20 cellular contexts compared by ENCODE assay signal in the genomic region with DNA sequence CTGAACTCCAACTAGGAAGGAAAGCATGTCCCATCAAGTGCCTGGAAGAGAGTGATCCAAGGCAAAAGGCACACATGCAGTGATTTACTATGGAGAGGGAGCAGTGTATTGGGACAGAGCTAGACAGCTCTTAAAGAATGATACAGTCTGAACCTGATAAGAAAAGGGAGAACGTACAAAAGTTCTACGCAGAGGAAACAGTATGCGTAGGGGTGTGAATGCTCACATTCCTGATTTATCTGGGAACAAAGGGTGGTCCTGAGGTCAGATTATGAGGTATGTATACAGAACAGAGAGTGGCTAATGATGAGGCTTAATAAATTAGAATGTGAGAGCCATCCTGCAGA. TPM values are rescaled to one million over a fixed set of nuclear protein-coding genes. Genes with fewer than 3 reads are reported as not detected.
"Had no signal": no experiment of that assay in that cellular context is flagged by ENCODE, and none has a peak within 500 bp of the region (broad histone marks: within the 10 kb centered on the region; RNA-seq: fewer than 3 reads in every experiment).

No MANE protein-coding gene starts in this region.

- H3K27me3 ChIP-seq: dorsolateral prefrontal cortex, heart left ventricle, neural progenitor cell, spleen had no signal

- H3K4me3 ChIP-seq: dorsolateral prefrontal cortex, heart left ventricle, neural progenitor cell, psoas muscle, spleen had no signal

- FAIRE-seq: frontal cortex, islet of Langerhans, urothelium cell line had no signal

- H3K36me3 ChIP-seq: heart left ventricle, neural progenitor cell had no signal

- ATAC-seq: psoas muscle, sciatic nerve had no signal

- H3K9me3 ChIP-seq: heart left ventricle, psoas muscle, spleen had no signal

- DNase-seq: cortex of kidney; dorsolateral prefrontal cortex; effector CD8-positive, alpha-beta T cell; heart left ventricle; hypothalamus; kidney glomerular epithelial cell; mammary epithelial cell; occipital lobe; psoas muscle; retina; spleen; stimulated activated CD4-positive, alpha-beta T cell treated with anti-CD3 and anti-CD28 coated beads, Interleukin-15, amount 100 ng/mL, for 24 hours; stimulated activated CD4-positive, alpha-beta T cell treated with anti-CD3 and anti-CD28 coated beads, Interleukin-1b, Interleukin-23, amount 100 ng/mL, for 48 hours; stimulated activated naive CD4-positive, alpha-beta T cell treated with Interleukin-2 at 50 U/mL for 16 hours had no signal

- H3K27ac ChIP-seq: heart left ventricle, neural progenitor cell, psoas muscle, spleen had no signal

- H3K4me1 ChIP-seq: heart left ventricle, psoas muscle had no signal

RNA-seq across cellular contexts. Expression of gene HS3ST1, which starts 12.0 kb away (rescaled TPM):
- total RNA-seq: natural killer cell treated with Interleukin-12 subunit alpha and Interleukin-12 subunit beta and Interleukin-15 and Interleukin-18, amount 100 ng/mL, for 72 hours had no signal
